In genomic region chr3:57646723-57647122, GRCh38 we compare ENCODE assay signal across 10 cellular contexts. TPM values are rescaled to one million over a fixed set of nuclear protein-coding genes. Genes with fewer than 3 reads are reported as not detected.
DNase-seq lines count a peak whose midpoint lies in the region; ATAC-seq and TF ChIP-seq lines count a peak whose summit lies in the region.
"Had no signal": no experiment of that assay in that cellular context is flagged by ENCODE, and none has a peak within 500 bp of the region (broad histone marks: within the 10 kb centered on the region; RNA-seq: fewer than 3 reads in every experiment).

No MANE protein-coding gene starts in this region.

- H2AFZ ChIP-seq in GM23338 (no peak overlapping the region), SK-N-SH (ENCODE audit: low read depth) (no peak overlapping the region)

- H3K4me3 Mint-ChIP-seq in GM23338 = no peak overlapping the region

- H3K4me2 ChIP-seq in GM23338 (no peak overlapping the region), SK-N-SH (no peak overlapping the region)

- H3K79me2 ChIP-seq in GM23338 (replicated peaks; ENCODE audit: insufficient read depth) = no peaks in the 10 kb centered on the region
- H3K79me2 ChIP-seq in SK-N-SH (ENCODE audit: insufficient read depth) = peaks cover 16% of the 10 kb centered on the region

- WGBS in SK-N-SH (ENCODE audit: low lambda C conversion rate) = over 99% methylated on average over 2 of the region's 2 CpGs
- WGBS in transverse colon (ENCODE audit: low coverage in 1 of 2), 2 donors = 83 to 89% methylated on average over 2 of the region's 2 CpGs

- H3K4me1 ChIP-seq in GM23338 (ENCODE audit: insufficient read depth) (no peaks in the 10 kb centered on the region), SK-N-SH (ENCODE audit: control insufficient read depth in 1 of 2, insufficient read depth in 2 of 2, low read depth in 1 of 2, low read length in 1 of 2) (no peaks in the 10 kb centered on the region), transverse colon (peaks cover 0 to 7% (median 0%) of the 10 kb centered on the region in 4 donors)

- H3K4me3 ChIP-seq in GM23338 (no peak overlapping the region), SK-N-SH (ENCODE audit: low read depth in 2 of 2, low read length in 1 of 2) (no peak overlapping the region), fibroblast of the aortic adventitia (ENCODE audit: low read depth, low read length) (no peak overlapping the region), transverse colon (no peak overlapping the region)

- H3K9me2 ChIP-seq in GM23338 (ENCODE audit: insufficient read depth) (no peaks in the 10 kb centered on the region), SK-N-SH (no peaks in the 10 kb centered on the region)

- POLR2A ChIA-PET in SK-N-SH (lab: Yijun Ruan, JAX) = no interaction called here

- TF ChIP-seq EP300 in SK-N-SH (IDR thresholded peaks at IDR 0.05; ENCODE audit: borderline replicate concordance in 1 of 2, low read depth in 1 of 2, low read length in 1 of 2) (no peak), transverse colon (IDR thresholded peaks at IDR 0.05; ENCODE audit: low read depth) (no peak)

- H3K9ac ChIP-seq in SK-N-SH = no peak overlapping the region

- H3K36me3 Mint-ChIP-seq in GM23338 (ENCODE audit: low read depth) = peaks cover 54% of the 10 kb centered on the region

- intact Hi-C loops in transverse colon (cut with DNase I; ENCODE audit: low total_unique reads) = no loop called here

- DNase-seq in GM23338 (ENCODE audit: low spot score) (no peak), SK-N-SH (peak; percentile 11), fibroblast of the aortic adventitia (ENCODE audit: low read depth) (peak; percentile 83), renal cortical epithelial cell (ENCODE audit: low read depth) (peak; percentile 42), transverse colon (no peak), SHP77 (lab: John Stamatoyannopoulos, UW) (no peak)
- DNase-seq: cortex of kidney, nucleus accumbens had no signal

- ATAC-seq in GM23338 (peak; percentile 43; the same call in 1 of the 3 replicates), HG03196 (IDR thresholded peaks at IDR 0.05; ENCODE audit: unreplicated experiment) (no peak), HG02970 (IDR thresholded peaks at IDR 0.05; ENCODE audit: low FRiP score, unreplicated experiment) (no peak)

- H3K9me3 ChIP-seq in SK-N-SH = 0 out of 2 replicates have a peak, but pooled peaks cover 4% of the 10 kb centered on the region
- peaks cover 0 to 4% of the 10 kb centered on the region in 2 donors for H3K9me3 ChIP-seq in transverse colon

- H3K27me3 Mint-ChIP-seq in GM23338 (ENCODE audit: insufficient read depth, low read depth, poor library complexity) = no peaks in the 10 kb centered on the region

- H4K20me1 ChIP-seq in GM23338 (replicated peaks; ENCODE audit: insufficient read depth) = no peaks in the 10 kb centered on the region
- no peaks in the 10 kb centered on the region; the same call in 1 of the 2 replicates for H4K20me1 ChIP-seq in SK-N-SH (ENCODE audit: insufficient read depth)

- no peak for TF ChIP-seq POLR2A in transverse colon (IDR thresholded peaks at IDR 0.05)

- H3K27me3 ChIP-seq in GM23338 (ENCODE audit: insufficient read depth) (no peaks in the 10 kb centered on the region), SK-N-SH (ENCODE audit: insufficient read depth) (no peaks in the 10 kb centered on the region), transverse colon (no peaks in the 10 kb centered on the region)

- peak; percentile 53 for TF ChIP-seq RAD21 in SK-N-SH (IDR thresholded peaks at IDR 0.05; ENCODE audit: low read length)

- H3K36me3 ChIP-seq in GM23338 (ENCODE audit: insufficient read depth) (peaks cover under 1% of the 10 kb centered on the region; the same call in 1 of the 2 replicates), SK-N-SH (replicated peaks in 1 of 2; ENCODE audit: control insufficient read depth in 1 of 2, insufficient read depth in 2 of 2, low read length in 1 of 2) (peaks cover 9 to 60% of the 10 kb centered on the region in 2 experiments), transverse colon (peaks cover 0 to 36% (median 10%) of the 10 kb centered on the region in 4 donors)

- CTCF ChIA-PET in SK-N-SH (lab: Yijun Ruan, JAX) = interaction anchor here (1.0 kb wide), 1 partner anchor 42 kb away, joined by 3 read pairs; no protein-coding TSS in a partner anchor

- H3K9me3 Mint-ChIP-seq in GM23338 = peaks cover 18% of the 10 kb centered on the region; the same call in 2 of the 3 replicates

- H3K27ac Mint-ChIP-seq in GM23338 = 0 out of 2 replicates have a peak overlapping the region, but pooled peaks have one; percentile 57

- H3K4me1 Mint-ChIP-seq in GM23338 = no peaks in the 10 kb centered on the region; the same call in 2 of the 3 replicates

- TF ChIP-seq CTCF in GM23338 (conservative IDR thresholded peaks at IDR 0.05; ENCODE audit: low read depth in 2 of 2) (peak in 1 of 2 experiments; percentile 38; a peak in 2 of 4 replicates), SK-N-SH (IDR thresholded peaks at IDR 0.05) (peak; percentile 37), fibroblast of the aortic adventitia (IDR thresholded peaks at IDR 0.05; ENCODE audit: insufficient read depth, low read length) (peak; percentile 44), transverse colon (IDR thresholded peaks at IDR 0.05) (no peak)

- H3F3A ChIP-seq in GM23338 (replicated peaks; ENCODE audit: low read depth) = no peaks in the 10 kb centered on the region
- H3F3A ChIP-seq in SK-N-SH (replicated peaks; ENCODE audit: insufficient read depth) = peaks cover 6% of the 10 kb centered on the region

- H3K27ac ChIP-seq in GM23338 (ENCODE audit: low read depth) = no peak overlapping the region
- H3K27ac ChIP-seq in SK-N-SH (ENCODE audit: low read depth in 2 of 2, low read length in 1 of 2) = no peak overlapping the region
- H3K27ac ChIP-seq in transverse colon = no peak overlapping the region

- in situ Hi-C loops in transverse colon (cut with MboI; ENCODE audit: low pct_ligation_motif_present in 1 of 4, low pct_unique_long_range_greater_than_20kb in 1 of 4, low sequenced_read_pairs in 3 of 4) = no loop called here

TF ChIP-seq in SK-N-SH, 30 proteins besides CTCF, POLR2A, EP300 and RAD21:
- TF ChIP-seq SMC3 (IDR thresholded peaks at IDR 0.05; ENCODE audit: low read depth, low read length) (peak; percentile 22; the same call in 1 of the 2 replicates), FOXJ3 (CRISPR knock-in tag; IDR thresholded peaks at IDR 0.05) (no peak)

RNA-seq across cellular contexts. Expression of gene DENND6A, which starts 46.2 kb away (rescaled TPM):
- 17.5 and 40.6 TPM in 2 replicates for total RNA-seq in GM23338 (2014; rRNA removed; shearing (Covaris generic))
- polyA plus RNA-seq in GM23338 (2016; fragmentation: Nextera tagmentation; extraction: Ambion mirVana) (4.0 and 7.5 TPM in 2 replicates), SK-N-SH (2012; rRNA removed) (5.8 and 9.7 TPM in 2 replicates)
- 6.4 and 6.6 TPM in 2 replicates for polyA plus RNA-seq in SK-N-SH (2012; cell fraction: cytosol; rRNA removed)
- 3.9 and 9.9 TPM in 2 replicates for polyA plus RNA-seq in SK-N-SH (2012; cell fraction: nucleus; rRNA removed)
- total RNA-seq in fibroblast of the aortic adventitia (ENCODE audit: low replicate concordance) (21.0 and 35.2 TPM in 2 replicates), renal cortical epithelial cell (26.7 and 32.6 TPM in 2 replicates), transverse colon (10 to 100 TPM in 3 of 4 donors, 1 to 10 TPM in 1; 9.4 to 29.7 (median 18.9) TPM)

RNA-seq across cellular contexts. Expression of gene ARF4, which starts 49.6 kb away (rescaled TPM):
- total RNA-seq in GM23338 (2014; rRNA removed; shearing (Covaris generic)) = 144 and 157 TPM in 2 replicates
- polyA plus RNA-seq in GM23338 (2016; fragmentation: Nextera tagmentation; extraction: Ambion mirVana) (227 and 249 TPM in 2 replicates), SK-N-SH (2012; rRNA removed) (150 and 208 TPM in 2 replicates)
- polyA plus RNA-seq in SK-N-SH (2012; cell fraction: cytosol; rRNA removed) = 245 and 312 TPM in 2 replicates
- 54.1 and 132 TPM in 2 replicates for polyA plus RNA-seq in SK-N-SH (2012; cell fraction: nucleus; rRNA removed)
- total RNA-seq in fibroblast of the aortic adventitia (ENCODE audit: low replicate concordance) (86.7 and 417 TPM in 2 replicates), renal cortical epithelial cell (244 and 291 TPM in 2 replicates), transverse colon (100 to 1,000 TPM in 2 of 4 donors, 10 to 100 TPM in 2; 89.6 to 109 (median 98.2) TPM)

Comparison
In these comparisons a context has a peak if more than half of its experiments do, and no peak if none do; other contexts are left out.
1. DNase-seq: peak in SK-N-SH (single experiment), fibroblast of the aortic adventitia (single experiment) and renal cortical epithelial cell (single experiment); none in GM23338 (single experiment), transverse colon (single experiment) and SHP77 (0 of 2).
2. CTCF ChIP-seq: peak in SK-N-SH (single experiment) and fibroblast of the aortic adventitia (single experiment); none in transverse colon (0 of 5).